ENCODE assay signal across 2 cellular contexts in the genomic region with DNA sequence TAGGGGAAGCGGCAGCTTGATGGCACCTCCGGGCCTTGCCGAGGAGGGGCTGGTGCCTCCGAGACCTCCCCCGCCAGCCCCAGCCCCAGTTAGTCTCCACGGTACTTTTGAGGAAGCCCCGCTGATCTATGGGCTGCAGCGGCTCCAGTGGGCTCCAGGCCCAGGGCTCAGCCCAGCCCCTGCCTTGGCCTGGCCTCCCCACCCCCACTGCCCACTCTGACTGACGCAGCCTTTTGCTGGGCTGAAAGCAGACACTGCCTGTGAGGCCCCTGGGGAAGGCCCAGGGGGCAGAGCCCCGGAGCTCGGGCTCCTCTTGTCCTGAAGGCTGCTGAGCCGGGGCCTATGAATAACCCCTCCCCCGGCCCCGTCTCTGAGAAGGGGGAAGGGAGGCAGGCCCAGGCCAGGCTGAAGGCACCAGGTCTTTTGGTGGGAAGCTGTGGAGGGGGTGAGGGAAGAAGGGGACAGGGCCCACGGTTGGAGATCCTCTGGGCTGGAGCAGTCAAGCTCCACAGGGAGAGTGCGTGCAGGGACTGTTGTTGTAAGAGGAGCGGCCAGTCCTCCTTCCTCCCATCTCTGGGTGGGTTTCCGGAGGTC.
A peak's percentile ranks its signal among the peaks of the same experiment; 100 is the strongest.
TF ChIP-seq lines count a peak whose summit lies in the region.

No MANE protein-coding gene starts in this region.

TF ChIP-seq in H1, 55 proteins besides CTCF, POLR2A, EP300 and RAD21:
- no peak for TF ChIP-seq ATF2 (IDR thresholded peaks at IDR 0.05; ENCODE audit: low read length)
- TF ChIP-seq TBP (IDR thresholded peaks at IDR 0.05; ENCODE audit: low read depth, low read length) = peak; percentile 46; the same call in 1 of the 2 replicates
- TF ChIP-seq RBBP5 (IDR thresholded peaks at IDR 0.05; ENCODE audit: borderline replicate concordance, low read depth, low read length) = peak; percentile 78; the same call in 1 of the 2 replicates
- no peak for TF ChIP-seq CTBP2 (IDR thresholded peaks at IDR 0.05; ENCODE audit: borderline replicate concordance, insufficient read depth, insufficient read length, low read length)
- peak; percentile 80 for TF ChIP-seq ASH2L (IDR thresholded peaks at IDR 0.05; ENCODE audit: low read length)
- TF ChIP-seq SIX5 (IDR thresholded peaks at IDR 0.05; ENCODE audit: low read depth, low read length) = no peak
- 0 out of 2 replicates have a peak, but pooled peaks have one; percentile 6 for TF ChIP-seq CHD2 (IDR thresholded peaks at IDR 0.05; ENCODE audit: low read length)
- TF ChIP-seq SP1 (IDR thresholded peaks at IDR 0.05; ENCODE audit: low read depth, low read length) = peak; percentile 62; the same call in 1 of the 2 replicates
- TF ChIP-seq, protein P1, sequence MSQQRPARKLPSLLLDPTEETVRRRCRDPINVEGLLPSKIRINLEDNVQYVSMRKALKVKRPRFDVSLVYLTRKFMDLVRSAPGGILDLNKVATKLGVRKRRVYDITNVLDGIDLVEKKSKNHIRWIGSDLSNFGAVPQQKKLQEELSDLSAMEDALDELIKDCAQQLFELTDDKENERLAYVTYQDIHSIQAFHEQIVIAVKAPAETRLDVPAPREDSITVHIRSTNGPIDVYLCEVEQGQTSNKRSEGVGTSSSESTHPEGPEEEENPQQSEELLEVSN (IDR thresholded peaks at IDR 0.05) = peak; percentile 91
- TF ChIP-seq RXRA (IDR thresholded peaks at IDR 0.05; ENCODE audit: insufficient read depth, low read depth, low read length) = 0 out of 2 replicates have a peak, but pooled peaks have one; percentile 53
- peak; percentile 67; the same call in 1 of the 2 replicates for TF ChIP-seq MAX (IDR thresholded peaks at IDR 0.05)
- TF ChIP-seq HDAC2 (IDR thresholded peaks at IDR 0.05; ENCODE audit: borderline replicate concordance in 1 of 2, low read depth in 2 of 2, low read length in 2 of 2) = 0 out of 4 replicates have a peak, but pooled peaks of 1 of the 2 experiments have one; percentile 64

TF ChIP-seq in HepG2, 621 proteins besides CTCF, POLR2A, EP300 and RAD21 (continues in another document):
- peak; percentile 94 for TF ChIP-seq AGO2 (optimal IDR thresholded peaks at IDR 0.05; ENCODE audit: low read depth, low read length)
- TF ChIP-seq, protein P2, sequence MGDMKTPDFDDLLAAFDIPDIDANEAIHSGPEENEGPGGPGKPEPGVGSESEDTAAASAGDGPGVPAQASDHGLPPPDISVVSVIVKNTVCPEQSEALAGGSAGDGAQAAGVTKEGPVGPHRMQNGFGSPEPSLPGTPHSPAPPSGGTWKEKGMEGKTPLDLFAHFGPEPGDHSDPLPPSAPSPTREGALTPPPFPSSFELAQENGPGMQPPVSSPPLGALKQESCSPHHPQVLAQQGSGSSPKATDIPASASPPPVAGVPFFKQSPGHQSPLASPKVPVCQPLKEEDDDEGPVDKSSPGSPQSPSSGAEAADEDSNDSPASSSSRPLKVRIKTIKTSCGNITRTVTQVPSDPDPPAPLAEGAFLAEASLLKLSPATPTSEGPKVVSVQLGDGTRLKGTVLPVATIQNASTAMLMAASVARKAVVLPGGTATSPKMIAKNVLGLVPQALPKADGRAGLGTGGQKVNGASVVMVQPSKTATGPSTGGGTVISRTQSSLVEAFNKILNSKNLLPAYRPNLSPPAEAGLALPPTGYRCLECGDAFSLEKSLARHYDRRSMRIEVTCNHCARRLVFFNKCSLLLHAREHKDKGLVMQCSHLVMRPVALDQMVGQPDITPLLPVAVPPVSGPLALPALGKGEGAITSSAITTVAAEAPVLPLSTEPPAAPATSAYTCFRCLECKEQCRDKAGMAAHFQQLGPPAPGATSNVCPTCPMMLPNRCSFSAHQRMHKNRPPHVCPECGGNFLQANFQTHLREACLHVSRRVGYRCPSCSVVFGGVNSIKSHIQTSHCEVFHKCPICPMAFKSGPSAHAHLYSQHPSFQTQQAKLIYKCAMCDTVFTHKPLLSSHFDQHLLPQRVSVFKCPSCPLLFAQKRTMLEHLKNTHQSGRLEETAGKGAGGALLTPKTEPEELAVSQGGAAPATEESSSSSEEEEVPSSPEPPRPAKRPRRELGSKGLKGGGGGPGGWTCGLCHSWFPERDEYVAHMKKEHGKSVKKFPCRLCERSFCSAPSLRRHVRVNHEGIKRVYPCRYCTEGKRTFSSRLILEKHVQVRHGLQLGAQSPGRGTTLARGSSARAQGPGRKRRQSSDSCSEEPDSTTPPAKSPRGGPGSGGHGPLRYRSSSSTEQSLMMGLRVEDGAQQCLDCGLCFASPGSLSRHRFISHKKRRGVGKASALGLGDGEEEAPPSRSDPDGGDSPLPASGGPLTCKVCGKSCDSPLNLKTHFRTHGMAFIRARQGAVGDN (CRISPR knock-in tag; IDR thresholded peaks at IDR 0.05) = peak; percentile 45
- peak; percentile 94 for TF ChIP-seq PRPF4 (IDR thresholded peaks at IDR 0.05; ENCODE audit: low read depth, low read length, poor library complexity, severe bottlenecking)
- no peak for TF ChIP-seq MYNN (CRISPR knock-in tag; IDR thresholded peaks at IDR 0.05; ENCODE audit: low read depth)
- TF ChIP-seq, protein P3, sequence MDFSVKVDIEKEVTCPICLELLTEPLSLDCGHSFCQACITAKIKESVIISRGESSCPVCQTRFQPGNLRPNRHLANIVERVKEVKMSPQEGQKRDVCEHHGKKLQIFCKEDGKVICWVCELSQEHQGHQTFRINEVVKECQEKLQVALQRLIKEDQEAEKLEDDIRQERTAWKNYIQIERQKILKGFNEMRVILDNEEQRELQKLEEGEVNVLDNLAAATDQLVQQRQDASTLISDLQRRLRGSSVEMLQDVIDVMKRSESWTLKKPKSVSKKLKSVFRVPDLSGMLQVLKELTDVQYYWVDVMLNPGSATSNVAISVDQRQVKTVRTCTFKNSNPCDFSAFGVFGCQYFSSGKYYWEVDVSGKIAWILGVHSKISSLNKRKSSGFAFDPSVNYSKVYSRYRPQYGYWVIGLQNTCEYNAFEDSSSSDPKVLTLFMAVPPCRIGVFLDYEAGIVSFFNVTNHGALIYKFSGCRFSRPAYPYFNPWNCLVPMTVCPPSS (IDR thresholded peaks at IDR 0.05) = no peak
- no peak for TF ChIP-seq FOSL1 (CRISPR knock-in tag; IDR thresholded peaks at IDR 0.05; ENCODE audit: borderline replicate concordance)
- TF ChIP-seq PAXIP1 (CRISPR knock-in tag; conservative IDR thresholded peaks at IDR 0.05) = peak; percentile 45; the same call in 1 of the 2 replicates
- no peak for TF ChIP-seq STAT5B (CRISPR knock-in tag; IDR thresholded peaks at IDR 0.05)
- 0 out of 2 replicates have a peak, but pooled peaks have one; percentile 63 for TF ChIP-seq HIVEP1 (CRISPR knock-in tag; IDR thresholded peaks at IDR 0.05)
- TF ChIP-seq, protein P4, sequence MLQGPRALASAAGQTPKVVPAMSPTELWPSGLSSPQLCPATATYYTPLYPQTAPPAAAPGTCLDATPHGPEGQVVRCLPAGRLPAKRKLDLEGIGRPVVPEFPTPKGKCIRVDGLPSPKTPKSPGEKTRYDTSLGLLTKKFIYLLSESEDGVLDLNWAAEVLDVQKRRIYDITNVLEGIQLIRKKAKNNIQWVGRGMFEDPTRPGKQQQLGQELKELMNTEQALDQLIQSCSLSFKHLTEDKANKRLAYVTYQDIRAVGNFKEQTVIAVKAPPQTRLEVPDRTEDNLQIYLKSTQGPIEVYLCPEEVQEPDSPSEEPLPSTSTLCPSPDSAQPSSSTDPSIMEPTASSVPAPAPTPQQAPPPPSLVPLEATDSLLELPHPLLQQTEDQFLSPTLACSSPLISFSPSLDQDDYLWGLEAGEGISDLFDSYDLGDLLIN (CRISPR knock-in tag; IDR thresholded peaks at IDR 0.05; ENCODE audit: borderline replicate concordance) = no peak
- TF ChIP-seq ZSCAN22 (CRISPR knock-in tag; IDR thresholded peaks at IDR 0.05) = no peak
- TF ChIP-seq TAF1 (CRISPR knock-in tag; IDR thresholded peaks at IDR 0.05) = peak; percentile 47; the same call in 1 of the 2 replicates
- TF ChIP-seq CHD2 (IDR thresholded peaks at IDR 0.05; ENCODE audit: low read depth, low read length) = no peak
- TF ChIP-seq HDAC2 (CRISPR knock-in tag; IDR thresholded peaks at IDR 0.05) = no peak
- no peak for TF ChIP-seq ZBTB25 (CRISPR knock-in tag; IDR thresholded peaks at IDR 0.05)
- TF ChIP-seq CREM (IDR thresholded peaks at IDR 0.05) = no peak
- TF ChIP-seq CREM (CRISPR knock-in tag; IDR thresholded peaks at IDR 0.05) = no peak
- TF ChIP-seq ZNF30 (CRISPR knock-in tag; IDR thresholded peaks at IDR 0.05) = no peak
- no peak for TF ChIP-seq SIN3A (IDR thresholded peaks at IDR 0.05; ENCODE audit: borderline replicate concordance, low read depth, low read length)
- TF ChIP-seq ARID3A (IDR thresholded peaks at IDR 0.05; ENCODE audit: low read depth, low read length) = no peak
- no peak for TF ChIP-seq DNMT3B (CRISPR knock-in tag; conservative IDR thresholded peaks at IDR 0.05)
- 0 out of 2 replicates have a peak, but pooled peaks have one; percentile 38 for TF ChIP-seq SNAI1 (CRISPR knock-in tag; IDR thresholded peaks at IDR 0.05; ENCODE audit: borderline replicate concordance)
- no peak for TF ChIP-seq ZNF232 (CRISPR knock-in tag; IDR thresholded peaks at IDR 0.05; ENCODE audit: borderline replicate concordance)
- no peak for TF ChIP-seq ZNF644 (CRISPR knock-in tag; IDR thresholded peaks at IDR 0.05; ENCODE audit: low read depth)
- no peak for TF ChIP-seq ZNF549 (CRISPR knock-in tag; IDR thresholded peaks at IDR 0.05)
- no peak for TF ChIP-seq ZNF3 (CRISPR knock-in tag; IDR thresholded peaks at IDR 0.05)
- peak; percentile 39; the same call in 1 of the 2 replicates for TF ChIP-seq SAP130 (CRISPR knock-in tag; IDR thresholded peaks at IDR 0.05; ENCODE audit: low read depth)
- peak; percentile 83 for TF ChIP-seq ZFX (CRISPR knock-in tag; IDR thresholded peaks at IDR 0.05; ENCODE audit: low read depth)
- no peak for TF ChIP-seq ZNF335 (CRISPR knock-in tag; IDR thresholded peaks at IDR 0.05)
- TF ChIP-seq ONECUT2 (CRISPR knock-in tag; IDR thresholded peaks at IDR 0.05) = no peak
- no peak for TF ChIP-seq PRMT3 (CRISPR knock-in tag; IDR thresholded peaks at IDR 0.05; ENCODE audit: borderline replicate concordance, low read depth)
- peak; percentile 34 for TF ChIP-seq HNRNPLL (IDR thresholded peaks at IDR 0.05; ENCODE audit: low read depth, low read length, poor library complexity, severe bottlenecking)
- no peak for TF ChIP-seq SRSF1 (optimal IDR thresholded peaks at IDR 0.05; ENCODE audit: low read depth, low read length)
- 0 out of 2 replicates have a peak, but pooled peaks have one; percentile 52 for TF ChIP-seq ZNF761 (CRISPR knock-in tag; conservative IDR thresholded peaks at IDR 0.05)
- 0 out of 2 replicates have a peak, but pooled peaks have one; percentile 57 for TF ChIP-seq ZNF547 (CRISPR knock-in tag; IDR thresholded peaks at IDR 0.05)
- no peak for TF ChIP-seq SATB2 (CRISPR knock-in tag; IDR thresholded peaks at IDR 0.05)
- no peak for TF ChIP-seq ZNF431 (CRISPR knock-in tag; IDR thresholded peaks at IDR 0.05; ENCODE audit: borderline replicate concordance, low read depth)
- peak; percentile 22 for TF ChIP-seq U2AF1 (optimal IDR thresholded peaks at IDR 0.05; ENCODE audit: low read depth, low read length)
- no peak for TF ChIP-seq FOXK1 (CRISPR knock-in tag; IDR thresholded peaks at IDR 0.05; ENCODE audit: borderline replicate concordance, low read depth)
- no peak for TF ChIP-seq PHF5A (CRISPR knock-in tag; IDR thresholded peaks at IDR 0.05; ENCODE audit: low read depth, unreplicated experiment)
